In the genomic region with DNA sequence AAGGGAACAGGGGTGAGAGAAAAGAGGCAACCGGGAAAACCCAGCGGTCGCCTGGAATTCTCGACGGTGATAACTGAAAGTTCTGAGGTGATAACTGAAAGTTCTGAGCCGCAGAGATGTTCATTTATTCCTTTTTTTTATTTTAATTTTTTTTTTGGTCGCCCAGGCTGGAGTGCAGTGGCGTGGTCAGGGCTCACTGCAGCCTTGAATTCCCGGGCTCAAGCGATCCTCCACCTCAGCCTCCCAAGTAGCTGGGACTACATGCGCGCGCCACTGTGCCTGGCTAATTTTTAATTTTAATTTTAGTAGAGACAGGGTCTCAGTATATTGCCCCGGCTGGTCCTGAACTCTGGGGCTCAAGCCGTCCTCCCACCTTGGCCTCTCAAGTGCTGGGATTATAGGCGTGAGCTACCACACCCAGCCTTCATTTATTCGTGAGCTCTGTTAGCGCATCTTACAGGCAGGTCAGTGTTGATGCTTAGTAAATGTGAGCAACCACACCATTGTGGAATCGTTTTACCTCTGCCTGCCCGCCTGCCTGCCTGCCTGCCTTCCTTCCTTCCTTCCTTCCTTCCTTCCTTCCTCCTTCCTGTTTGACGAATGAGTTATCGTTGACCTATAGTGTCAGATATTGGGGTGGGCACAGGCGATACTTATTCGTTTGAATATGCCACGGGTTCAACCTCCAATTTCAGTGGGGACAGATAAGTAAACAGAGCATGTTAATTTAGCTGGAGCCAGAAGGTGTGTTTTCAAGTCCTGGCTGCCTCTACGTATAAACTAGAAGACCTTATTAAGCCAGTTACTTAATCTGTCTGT, we compare ENCODE assay signal across 8 cellular contexts. TPM values are rescaled to one million over a fixed set of nuclear protein-coding genes. Genes with fewer than 3 reads are reported as not detected.
DNase-seq lines count a peak whose midpoint lies in the region; ATAC-seq and TF ChIP-seq lines count a peak whose summit lies in the region.

No MANE protein-coding gene starts in this region.

- H3K9me3 ChIP-seq in SJSA1 (replicated peaks) (no peaks in the 10 kb centered on the region), neutrophil (no peaks in the 10 kb centered on the region)

- H3K27ac ChIP-seq in SJSA1 (no peak overlapping the region; the same call in 1 of the 2 replicates), neutrophil (peak overlapping the region; percentile 88)

- DNase-seq in SJSA1 (ENCODE audit: low read depth in 1 of 2, low spot score in 2 of 2) (no peak), erythroblast (lab: John Stamatoyannopoulos, UW) (peak; percentile 37 to 39), DMS153 (lab: John Stamatoyannopoulos, UW) (no peak), NCI-H345 treated with DMSO at 0.1 percent for 48 hours (lab: John Stamatoyannopoulos, UW; ENCODE audit: unreplicated experiment) (no peak), OCI-M2 (lab: John Stamatoyannopoulos, UW; ENCODE audit: unreplicated experiment) (no peak)

- H3K27me3 ChIP-seq in SJSA1 (replicated peaks) (no peaks in the 10 kb centered on the region), neutrophil (no peaks in the 10 kb centered on the region)

- peak; percentile 35 for ATAC-seq in GM18502 (IDR thresholded peaks at IDR 0.05; ENCODE audit: poor library complexity, unreplicated experiment)
- peak; percentile 5 for ATAC-seq in HG02623 (IDR thresholded peaks at IDR 0.05; ENCODE audit: unreplicated experiment)

- H3K36me3 ChIP-seq in SJSA1 (peaks cover 32% of the 10 kb centered on the region), neutrophil (no peaks in the 10 kb centered on the region)

- H3K4me3 ChIP-seq in SJSA1 (peak overlapping the region; percentile 55), neutrophil (ENCODE audit: low read depth in 1 of 2, low read length in 1 of 2) (peak overlapping the region; percentile 73 to 88)

- peaks cover 14% of the 10 kb centered on the region for H3K4me1 ChIP-seq in SJSA1 (replicated peaks)
- H3K4me1 ChIP-seq in neutrophil (ENCODE audit: control insufficient read depth in 1 of 2, insufficient read depth in 1 of 2, low read depth in 1 of 2, low read length in 1 of 2), result peaks cover 15 to 16% of the 10 kb centered on the region in 2 experiments

- TF ChIP-seq CTCF in neutrophil (IDR thresholded peaks at IDR 0.05), result no peak

- TF ChIP-seq POLR2A in erythroblast (IDR thresholded peaks at IDR 0.05; ENCODE audit: low read length), result no peak

RNA-seq across cellular contexts. Expression of gene E2F6, which starts 0.6 kb away (rescaled TPM):
- 11.7 and 25.6 TPM in 2 replicates for total RNA-seq in SJSA1 (2014; rRNA removed; shearing (Covaris generic))

Comparison
In these comparisons a context has a peak if more than half of its experiments do, and no peak if none do; other contexts are left out.
1. DNase-seq: peak in erythroblast (2 of 2); none in SJSA1 (0 of 2), DMS153 (single experiment), NCI-H345 treated with DMSO at 0.1 percent for 48 hours (single experiment) and OCI-M2 (single experiment).